ENCODE assay signal across 15 cellular contexts in the genomic region with DNA sequence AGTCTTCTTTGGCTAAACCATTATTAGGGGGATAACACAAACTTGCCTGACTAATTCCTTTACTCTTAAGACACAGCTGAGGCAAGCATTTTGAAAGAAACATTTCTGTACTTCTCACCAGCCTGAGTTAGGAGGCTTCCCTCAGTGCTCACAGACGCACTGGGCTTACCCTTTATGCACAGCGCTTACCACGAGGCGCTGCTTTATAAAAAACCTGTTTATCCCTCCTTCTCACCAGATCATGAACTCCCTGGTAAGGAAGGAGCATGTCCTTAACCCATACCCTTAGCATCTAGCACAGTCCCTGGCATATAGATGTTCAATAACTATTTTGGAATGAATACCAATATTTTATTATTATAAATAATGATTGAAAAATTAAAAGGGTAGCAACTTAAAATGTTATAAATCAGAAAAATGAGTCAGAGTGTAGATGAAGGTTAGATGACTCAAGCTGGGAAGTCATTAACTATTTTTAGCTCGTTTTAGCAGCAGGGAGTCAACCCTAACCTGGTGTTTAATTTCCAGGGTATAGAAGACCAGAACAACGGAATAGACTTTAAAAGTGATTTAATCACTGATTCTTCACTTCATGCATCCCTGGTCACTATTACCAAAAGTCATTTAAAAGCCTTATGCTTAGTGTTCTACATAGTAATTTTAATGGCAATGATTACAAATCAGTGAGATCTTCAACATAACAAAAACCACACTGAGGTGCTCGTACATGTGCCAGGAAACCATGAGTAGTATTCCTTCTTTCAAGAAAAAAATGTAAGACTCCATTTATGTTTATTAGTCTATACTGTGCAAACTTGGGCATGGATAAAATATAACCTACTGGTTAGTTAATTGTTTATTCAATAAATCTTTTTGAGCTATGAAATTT. TPM values are rescaled to one million over a fixed set of nuclear protein-coding genes. Genes with fewer than 3 reads are reported as not detected.
DNase-seq lines count a peak whose midpoint lies in the region; ATAC-seq and TF ChIP-seq lines count a peak whose summit lies in the region.
"Had no signal": no experiment of that assay in that cellular context is flagged by ENCODE, and none has a peak within 500 bp of the region (broad histone marks: within the 10 kb centered on the region; RNA-seq: fewer than 3 reads in every experiment).

No MANE protein-coding gene starts in this region.

- DNase-seq in COLO829 (ENCODE audit: low spot score) = peak; percentile 28
- DNase-seq in LoVo (ENCODE audit: low spot score) = peak; percentile 29
- DNase-seq in chondrocyte (ENCODE audit: low spot score) = no peak
- DNase-seq in myocyte (ENCODE audit: low read depth) = peak; percentile 76
- DNase-seq in NAMALWA (ENCODE audit: low spot score) = no peak
- DNase-seq in OCI-LY7 (ENCODE audit: low spot score) = no peak
- DNase-seq: activated T-cell treated with anti-CD3 and anti-CD28 coated beads, Interleukin-2, amount 50 U/mL, for 72 hours; left colon had no signal

- H4K20me1 ChIP-seq in OCI-LY7 (ENCODE audit: insufficient read depth, low read length) = no peaks in the 10 kb centered on the region

- intact Hi-C loops in OCI-LY7 (cut with micrococcal nuclease; ENCODE audit: unreplicated experiment) = no loop called here

- no peaks in the 10 kb centered on the region for H3K4me1 ChIP-seq in OCI-LY7 (ENCODE audit: insufficient read depth, low read length, poor library complexity, severe bottlenecking)

- no peak overlapping the region for H3K4me2 ChIP-seq in OCI-LY7 (ENCODE audit: low read length)

- no peaks in the 10 kb centered on the region for H3K9me2 ChIP-seq in OCI-LY7 (ENCODE audit: insufficient read depth, low read length)

- CTCF ChIA-PET in OCI-LY7 (lab: Charles Lee; ENCODE audit: unreplicated experiment) = no interaction called here

- no TSS peak for BruUV-seq in OCI-LY7 (replicated peaks; lab: Mats Ljungman, UMichigan)

- H3K27ac ChIP-seq in OCI-LY7 (ENCODE audit: low read depth, low read length, poor library complexity, severe bottlenecking) = no peak overlapping the region
- H3K27ac ChIP-seq: HL-60 had no signal

- peaks cover 24% of the 10 kb centered on the region for H3K4me1 Mint-ChIP-seq in chondrocyte (ENCODE audit: low read depth)
- H3K4me1 Mint-ChIP-seq: stimulated activated memory B cell treated with anti-CD40 and anti-IgM and Interleukin-4, amounts not matched to agents 10 μg/mL and 1 μg/mL and 100 μg/mL, for 72 hours had no signal

- no peak for TF ChIP-seq CTCF in chondrocyte (IDR thresholded peaks at IDR 0.05)
- TF ChIP-seq CTCF in OCI-LY7 (conservative IDR thresholded peaks at IDR 0.05; ENCODE audit: low read length) = no peak

- H3K27me3 Mint-ChIP-seq in chondrocyte (ENCODE audit: low read depth) = no peaks in the 10 kb centered on the region

- H3K36me3 Mint-ChIP-seq in chondrocyte (ENCODE audit: low read depth) = no peaks in the 10 kb centered on the region
- H3K36me3 Mint-ChIP-seq: stimulated activated memory B cell treated with anti-CD40 and anti-IgM and Interleukin-4, amounts not matched to agents 10 μg/mL and 1 μg/mL and 100 μg/mL, for 72 hours had no signal

- H3K9me3 ChIP-seq in OCI-LY7 (ENCODE audit: low read length) = no peaks in the 10 kb centered on the region

- no peak overlapping the region for H3K4me3 ChIP-seq in OCI-LY7 (ENCODE audit: low read depth, low read length, poor library complexity, severe bottlenecking)

- ATAC-seq in GM21381 (IDR thresholded peaks at IDR 0.05; ENCODE audit: unreplicated experiment) (no peak), GM18498 (IDR thresholded peaks at IDR 0.05; ENCODE audit: unreplicated experiment) (no peak)
- ATAC-seq: activated CD4-positive, CD25-positive, alpha-beta regulatory T cell treated with anti-CD3 and anti-CD28 coated beads, Interleukin-2, amount 50 U/mL, for 24 hours; activated T-cell treated with anti-CD3 and anti-CD28 coated beads, Interleukin-2, amount 50 U/mL, for 72 hours; left colon; SK-N-SH treated with all-trans-retinoic acid at 6 μM for 48 hours; stimulated activated memory B cell treated with anti-CD40 and anti-IgM and Interleukin-4, amounts not matched to agents 10 μg/mL and 1 μg/mL and 100 μg/mL, for 72 hours had no signal

- no peak overlapping the region for H3K4me3 Mint-ChIP-seq in chondrocyte (ENCODE audit: unreplicated experiment)
- H3K4me3 Mint-ChIP-seq: activated T-cell treated with anti-CD3 and anti-CD28 coated beads, Interleukin-2, amount 50 U/mL, for 72 hours; neural crest cell; stimulated activated memory B cell treated with anti-CD40 and anti-IgM and Interleukin-4, amounts not matched to agents 10 μg/mL and 1 μg/mL and 100 μg/mL, for 72 hours had no signal

- H3K79me2 ChIP-seq in OCI-LY7 (ENCODE audit: insufficient read depth, low read depth, low read length) = no peaks in the 10 kb centered on the region

- peak overlapping the region; percentile 87 for H3K27ac Mint-ChIP-seq in chondrocyte (ENCODE audit: unreplicated experiment)
- H3K27ac Mint-ChIP-seq: activated T-cell treated with anti-CD3 and anti-CD28 coated beads, Interleukin-2, amount 50 U/mL, for 72 hours; stimulated activated memory B cell treated with anti-CD40 and anti-IgM and Interleukin-4, amounts not matched to agents 10 μg/mL and 1 μg/mL and 100 μg/mL, for 72 hours had no signal

- H3K9me3 Mint-ChIP-seq in chondrocyte (ENCODE audit: low read depth) = no peaks in the 10 kb centered on the region
- H3K9me3 Mint-ChIP-seq: activated T-cell treated with anti-CD3 and anti-CD28 coated beads, Interleukin-2, amount 50 U/mL, for 72 hours; neural crest cell; stimulated activated memory B cell treated with anti-CD40 and anti-IgM and Interleukin-4, amounts not matched to agents 10 μg/mL and 1 μg/mL and 100 μg/mL, for 72 hours had no signal

- POLR2A ChIA-PET in OCI-LY7 (lab: Charles Lee) = interaction anchor here (1.0 to 1.6 kb wide), 2 partner anchors 20 to 26 kb away, joined by 3 to 5 read pairs; no protein-coding TSS in a partner anchor

- H3K36me3 ChIP-seq in OCI-LY7 (ENCODE audit: insufficient read depth, low read length) = no peaks in the 10 kb centered on the region

- no peak overlapping the region for H2AFZ ChIP-seq in OCI-LY7 (ENCODE audit: low read length)

RNA-seq across cellular contexts. Expression of gene TPD52L1, which starts 4.1 kb away (rescaled TPM):
- total RNA-seq in chondrocyte (24.1 to 52.8 TPM (median 48.0 TPM) in 3 replicates), myocyte (55.3 and 97.1 TPM in 2 replicates), OCI-LY7 (2022) (not detected in 2 replicates)
- 36.8 TPM for polyA plus RNA-seq in myocyte (2012)
- total RNA-seq in OCI-LY7 (2014; rRNA removed; shearing (Covaris generic)) = not detected in 2 replicates

Comparison
In these comparisons a context has a peak if more than half of its experiments do, and no peak if none do; other contexts are left out.
1. DNase-seq: peak in COLO829 (single experiment), LoVo (single experiment) and myocyte (single experiment); none in chondrocyte (single experiment), NAMALWA (single experiment) and OCI-LY7 (single experiment).
2. RNA of gene TPD52L1, which starts 4.1 kb away (total RNA-seq): 55.3 to 97.1 TPM in myocyte and 24.1 to 52.8 TPM in chondrocyte; not detected in OCI-LY7; every median in the first group is over 10 times any median in the second.